In the genomic region with DNA sequence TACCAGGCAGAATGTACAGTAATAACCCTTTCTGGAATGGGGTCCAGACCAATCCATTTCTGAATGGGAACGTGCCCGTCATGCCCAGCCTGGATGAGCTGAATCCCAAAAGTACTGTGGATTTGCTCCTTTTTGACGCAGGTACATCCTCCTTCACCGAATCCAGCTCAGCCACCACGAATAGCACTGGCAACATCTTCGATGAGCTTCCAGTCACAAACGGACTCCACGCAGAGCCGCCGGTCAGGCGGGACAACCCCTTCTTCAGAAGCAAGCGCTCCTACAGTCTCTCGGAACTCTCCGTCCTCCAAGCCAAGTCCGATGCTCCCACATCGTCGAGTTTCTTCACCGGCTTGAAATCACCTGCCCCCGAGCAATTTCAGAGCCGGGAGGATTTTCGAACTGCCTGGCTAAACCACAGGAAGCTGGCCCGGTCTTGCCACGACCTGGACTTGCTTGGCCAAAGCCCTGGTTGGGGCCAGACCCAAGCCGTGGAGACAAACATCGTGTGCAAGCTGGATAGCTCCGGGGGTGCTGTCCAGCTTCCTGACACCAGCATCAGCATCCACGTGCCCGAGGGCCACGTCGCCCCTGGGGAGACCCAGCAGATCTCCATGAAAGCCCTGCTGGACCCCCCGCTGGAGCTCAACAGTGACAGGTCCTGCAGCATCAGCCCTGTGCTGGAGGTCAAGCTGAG, we compare ENCODE assay signal across 20 cellular contexts.
A peak's percentile ranks its signal among the peaks of the same experiment; 100 is the strongest.
DNase-seq lines count a peak whose midpoint lies in the region; ATAC-seq, FAIRE-seq and TF ChIP-seq lines count a peak whose summit lies in the region.
"Had no signal": no experiment of that assay in that cellular context is flagged by ENCODE, and none has a peak within 500 bp of the region (broad histone marks: within the 10 kb centered on the region; RNA-seq: fewer than 3 reads in every experiment).

No MANE protein-coding gene starts in this region.

- TF ChIP-seq POLR2A in endothelial cell of umbilical vein (IDR thresholded peaks at IDR 0.05; ENCODE audit: low read depth, low read length) = no peak

- POLR2A ChIA-PET in SK-N-SH (lab: Yijun Ruan, JAX) = no interaction called here
- POLR2A ChIA-PET in endothelial cell of umbilical vein (lab: Charles Lee) = no interaction called here

- H3K36me3 ChIP-seq in SK-N-SH (replicated peaks in 1 of 2; ENCODE audit: control insufficient read depth in 1 of 2, insufficient read depth in 2 of 2, low read length in 1 of 2) = peaks cover 38 to 69% of the 10 kb centered on the region in 2 experiments
- H3K36me3 ChIP-seq in endothelial cell of umbilical vein (ENCODE audit: control insufficient read depth in 2 of 2, extremely low read depth in 1 of 2, insufficient read depth in 2 of 2, low read length in 2 of 2) = peaks cover 36 to 42% of the 10 kb centered on the region in 2 experiments
- H3K36me3 ChIP-seq in upper lobe of right lung = peaks cover 30% of the 10 kb centered on the region
- H3K36me3 ChIP-seq in endodermal cell (ENCODE audit: control insufficient read depth, insufficient read depth, low read length) = peaks cover 86% of the 10 kb centered on the region
- H3K36me3 ChIP-seq: BLaER1 had no signal

- no peaks in the 10 kb centered on the region for H3K27me3 ChIP-seq in SK-N-SH (ENCODE audit: insufficient read depth)
- no peaks in the 10 kb centered on the region for H3K27me3 ChIP-seq in endothelial cell of umbilical vein (ENCODE audit: control insufficient read depth in 2 of 2, insufficient read depth in 2 of 2, low read length in 2 of 2)
- no peaks in the 10 kb centered on the region for H3K27me3 ChIP-seq in upper lobe of right lung
- no peaks in the 10 kb centered on the region for H3K27me3 ChIP-seq in endodermal cell (ENCODE audit: control insufficient read depth, insufficient read depth, low read length, poor library complexity, severe bottlenecking)
- H3K27me3 ChIP-seq: BLaER1 had no signal

- WGBS in SK-N-SH (ENCODE audit: low lambda C conversion rate) = 94% methylated on average over 23 of the region's 31 CpGs
- 97 to 98% methylated on average over 21 to 31 of the region's 31 CpGs for WGBS in endodermal cell (ENCODE audit: insufficient coverage in 1 of 2, insufficient read length in 1 of 2), 2 experiments

- H3K27ac ChIP-seq in SK-N-SH (ENCODE audit: low read depth in 2 of 2, low read length in 1 of 2) = no peak overlapping the region
- no peak overlapping the region for H3K27ac ChIP-seq in endothelial cell of umbilical vein (ENCODE audit: insufficient read depth, low read depth, low read length)
- H3K27ac ChIP-seq in upper lobe of right lung = no peak overlapping the region
- H3K27ac ChIP-seq in endodermal cell (ENCODE audit: low read depth, low read length) = no peak overlapping the region
- H3K27ac ChIP-seq: 22Rv1, BLaER1, HL-60 had no signal

- H3K9me2 ChIP-seq in SK-N-SH = no peaks in the 10 kb centered on the region

- H3K36me3 Mint-ChIP-seq in endodermal cell (ENCODE audit: low read depth) = peaks cover 76% of the 10 kb centered on the region
- H3K36me3 Mint-ChIP-seq: CD8-positive, alpha-beta memory T cell had no signal

- dilution Hi-C loops in endothelial cell of umbilical vein (cut with MboI; ENCODE audit: extremely low pct_ligation_motif_present, low sequenced_read_pairs) = no loop called here

- H4K20me1 ChIP-seq in SK-N-SH (ENCODE audit: insufficient read depth) (peaks cover 29% of the 10 kb centered on the region), endothelial cell of umbilical vein (replicated peaks; ENCODE audit: control insufficient read depth, extremely low read depth, insufficient read depth, low read length) (no peaks in the 10 kb centered on the region)
- H4K20me1 ChIP-seq: BLaER1 had no signal

- H3F3A ChIP-seq in SK-N-SH (replicated peaks; ENCODE audit: insufficient read depth) = no peaks in the 10 kb centered on the region

- no peaks in the 10 kb centered on the region for H3K4me1 Mint-ChIP-seq in endodermal cell

- no peak for TF ChIP-seq EP300 in SK-N-SH (IDR thresholded peaks at IDR 0.05; ENCODE audit: borderline replicate concordance in 1 of 2, low read depth in 1 of 2, low read length in 1 of 2)

- no peak overlapping the region for H3K4me3 Mint-ChIP-seq in endodermal cell
- H3K4me3 Mint-ChIP-seq: CD8-positive, alpha-beta memory T cell; HFFc6 had no signal

- no peak overlapping the region for H3K27ac Mint-ChIP-seq in endodermal cell
- H3K27ac Mint-ChIP-seq: CD8-positive, alpha-beta memory T cell; HFFc6 had no signal

- H3K9ac ChIP-seq in SK-N-SH (no peak overlapping the region), endothelial cell of umbilical vein (replicated peaks; ENCODE audit: extremely low read depth, insufficient read depth, low read length) (no peak overlapping the region), endodermal cell (ENCODE audit: extremely low read depth, low read length, poor library complexity, severe bottlenecking) (no peak overlapping the region)
- H3K9ac ChIP-seq: BLaER1 had no signal

- CTCF ChIA-PET in SK-N-SH (lab: Yijun Ruan, JAX) (no interaction called here), endothelial cell of umbilical vein (lab: Charles Lee) (interaction anchor here (1.4 kb wide), 1 partner anchor 10 kb away, joined by 5 read pairs; no protein-coding TSS in a partner anchor)

- H3K4me1 ChIP-seq in SK-N-SH (ENCODE audit: control insufficient read depth in 1 of 2, insufficient read depth in 2 of 2, low read depth in 1 of 2, low read length in 1 of 2) (no peaks in the 10 kb centered on the region), endothelial cell of umbilical vein (ENCODE audit: control insufficient read depth, extremely low read depth, insufficient read depth, low read length) (peaks cover 14% of the 10 kb centered on the region), upper lobe of right lung (peaks cover 11% of the 10 kb centered on the region), endodermal cell (ENCODE audit: control insufficient read depth, insufficient read depth, low read length) (no peaks in the 10 kb centered on the region)
- H3K4me1 ChIP-seq: Caco-2, HAP-1 had no signal

- H3K9me3 Mint-ChIP-seq in endodermal cell = no peaks in the 10 kb centered on the region
- H3K9me3 Mint-ChIP-seq: HFFc6 had no signal

- no peak for FAIRE-seq in endothelial cell of umbilical vein (lab: Jason Lieb, UNC)
- FAIRE-seq: GM12892, H1 had no signal

- H3K27me3 Mint-ChIP-seq in endodermal cell (ENCODE audit: insufficient read depth) = no peaks in the 10 kb centered on the region

- BruUV-seq in endothelial cell of umbilical vein (replicated peaks; lab: Mats Ljungman, UMichigan) = TSS peak; percentile 26

- TF ChIP-seq CTCF in SK-N-SH (IDR thresholded peaks at IDR 0.05) = no peak
- no peak for TF ChIP-seq CTCF in endothelial cell of umbilical vein (IDR thresholded peaks at IDR 0.05; ENCODE audit: extremely low read depth in 1 of 2, insufficient read depth in 1 of 2, low read depth in 1 of 2, low read length in 2 of 2)
- TF ChIP-seq CTCF in upper lobe of right lung (IDR thresholded peaks at IDR 0.05) = no peak
- TF ChIP-seq CTCF in endodermal cell (conservative IDR thresholded peaks at IDR 0.05) = no peak

- TF ChIP-seq RAD21 in SK-N-SH (IDR thresholded peaks at IDR 0.05; ENCODE audit: low read length) = no peak

- H2AFZ ChIP-seq in SK-N-SH (ENCODE audit: low read depth) = no peak overlapping the region
- H2AFZ ChIP-seq in endothelial cell of umbilical vein (ENCODE audit: low read depth, low read length) = no peak overlapping the region

- DNase-seq in SK-N-SH (no peak), cardiac septum (ENCODE audit: low spot score) (peak; percentile 69), left ventricle myocardium superior (no peak), endothelial cell of umbilical vein (ENCODE audit: low read depth, low spot score) (no peak), upper lobe of right lung (peak; percentile 43), endodermal cell (no peak)
- DNase-seq: AML-193; Caco-2; CD8-positive, alpha-beta memory T cell; DND-41; GDM1; HFFc6 had no signal

- H3K9me3 ChIP-seq in SK-N-SH (no peaks in the 10 kb centered on the region), endothelial cell of umbilical vein (replicated peaks; ENCODE audit: control insufficient read depth, insufficient read depth, low read length) (no peaks in the 10 kb centered on the region), upper lobe of right lung (no peaks in the 10 kb centered on the region), endodermal cell (ENCODE audit: control insufficient read depth, low read length) (no peaks in the 10 kb centered on the region)
- H3K9me3 ChIP-seq: BLaER1, Caco-2, HAP-1 had no signal

- H3K9me1 ChIP-seq in endothelial cell of umbilical vein (replicated peaks; ENCODE audit: control insufficient read depth, extremely low read depth, insufficient read depth, low read length) = no peaks in the 10 kb centered on the region

- intact Hi-C loops in cardiac septum (cut with DNase I) (no loop called here), left ventricle myocardium superior (cut with micrococcal nuclease) (no loop called here), endothelial cell of umbilical vein (cut with micrococcal nuclease) (no loop called here), upper lobe of right lung (cut with DNase I) (no loop called here)

- H3K4me2 ChIP-seq in SK-N-SH (no peak overlapping the region), endothelial cell of umbilical vein (ENCODE audit: insufficient read depth, low read length) (no peak overlapping the region)
- H3K4me2 ChIP-seq: BLaER1 had no signal

- peaks cover 84% of the 10 kb centered on the region for H3K79me2 ChIP-seq in SK-N-SH (ENCODE audit: insufficient read depth)
- peaks cover 74% of the 10 kb centered on the region for H3K79me2 ChIP-seq in endothelial cell of umbilical vein (ENCODE audit: control insufficient read depth, insufficient read depth, low read length)

- H3K4me3 ChIP-seq in SK-N-SH (ENCODE audit: low read depth in 2 of 2, low read length in 1 of 2) (no peak overlapping the region), endothelial cell of umbilical vein (replicated peaks in 1 of 3; ENCODE audit: insufficient read depth in 1 of 3, low read depth in 1 of 3, low read length in 3 of 3) (no peak overlapping the region), upper lobe of right lung (no peak overlapping the region), endodermal cell (ENCODE audit: low read length) (no peak overlapping the region)
- H3K4me3 ChIP-seq: BLaER1, HAP-1 had no signal

- ATAC-seq in SK-N-SH treated with all-trans-retinoic acid at 6 μM for 48 hours = no peak
- no peak for ATAC-seq in left ventricle myocardium superior
- ATAC-seq in upper lobe of right lung = no peak
- no peak for ATAC-seq in HG03378 (IDR thresholded peaks at IDR 0.05; ENCODE audit: unreplicated experiment)

TF ChIP-seq in SK-N-SH, 30 proteins besides CTCF, POLR2A, EP300 and RAD21 (continues in another document):
- no peak for TF ChIP-seq MXI1 (IDR thresholded peaks at IDR 0.05; ENCODE audit: low read depth, low read length)
- TF ChIP-seq RXRA (IDR thresholded peaks at IDR 0.05; ENCODE audit: borderline replicate concordance, low read depth) = no peak

TF ChIP-seq in endothelial cell of umbilical vein, 7 proteins besides CTCF, POLR2A, EP300 and RAD21:
- TF ChIP-seq JUN (IDR thresholded peaks at IDR 0.05; ENCODE audit: borderline replicate concordance, insufficient read depth, insufficient read length, low read depth) (no peak), FOS (IDR thresholded peaks at IDR 0.05; ENCODE audit: borderline replicate concordance, insufficient read depth, low read length) (no peak), MYC (IDR thresholded peaks at IDR 0.05; ENCODE audit: low read depth, low read length) (no peak)

Comparison
In these comparisons a context has a peak if more than half of its experiments do, and no peak if none do; other contexts are left out.
1. DNase-seq: peak in cardiac septum (single experiment) and upper lobe of right lung (single experiment); none in SK-N-SH (single experiment), left ventricle myocardium superior (single experiment), endothelial cell of umbilical vein (single experiment) and endodermal cell (single experiment).